ENCODE assay signal across 18 cellular contexts in the genomic region with DNA sequence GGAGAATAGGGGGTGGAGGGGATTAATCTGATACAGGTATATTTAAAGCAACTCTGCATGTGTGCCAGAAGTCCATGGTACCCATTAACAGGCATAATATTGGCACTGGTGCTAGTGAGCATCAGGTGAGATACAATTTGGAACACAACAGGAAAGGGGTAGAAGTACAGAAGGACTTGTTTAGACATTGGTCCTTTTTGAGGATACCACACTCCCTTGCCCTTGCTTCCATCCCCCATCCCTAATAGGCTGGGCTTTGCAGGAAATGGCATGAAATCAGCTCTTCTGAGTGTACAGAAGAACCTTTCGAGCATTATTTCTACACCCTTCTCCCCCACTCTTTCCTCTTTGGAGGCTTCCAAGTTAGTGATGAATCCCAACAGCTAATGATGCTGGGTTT. TPM values are rescaled to one million over a fixed set of nuclear protein-coding genes. Genes with fewer than 3 reads are reported as not detected.
DNase-seq lines count a peak whose midpoint lies in the region; ATAC-seq and TF ChIP-seq lines count a peak whose summit lies in the region.
"Had no signal": no experiment of that assay in that cellular context is flagged by ENCODE, and none has a peak within 500 bp of the region (broad histone marks: within the 10 kb centered on the region; RNA-seq: fewer than 3 reads in every experiment).

No MANE protein-coding gene starts in this region.

- H3K4me1 Mint-ChIP-seq in endothelial cell (ENCODE audit: unreplicated experiment) = peaks cover 24% of the 10 kb centered on the region

- no peaks in the 10 kb centered on the region for H3K27me3 ChIP-seq in KMS-11 (ENCODE audit: insufficient read depth, low read depth)
- H3K27me3 ChIP-seq: adrenal gland, neural progenitor cell, spleen had no signal

- peaks cover 53% of the 10 kb centered on the region for H3K36me3 Mint-ChIP-seq in endothelial cell (ENCODE audit: low read depth, unreplicated experiment)

- no peak overlapping the region for H2AFZ ChIP-seq in KMS-11 (ENCODE audit: low read depth)
- H2AFZ ChIP-seq: neural progenitor cell had no signal

- peaks cover 91% of the 10 kb centered on the region for H3K79me2 ChIP-seq in KMS-11 (ENCODE audit: insufficient read depth, low read depth)

- peak overlapping the region; percentile 27 for H3K4me3 Mint-ChIP-seq in endothelial cell (ENCODE audit: unreplicated experiment)
- H3K4me3 Mint-ChIP-seq: neural progenitor cell had no signal

- no peak overlapping the region for H3K27ac Mint-ChIP-seq in endothelial cell (ENCODE audit: unreplicated experiment)
- H3K27ac Mint-ChIP-seq: neural progenitor cell had no signal

- TF ChIP-seq CTCF in KMS-11 (conservative IDR thresholded peaks at IDR 0.05; ENCODE audit: low read depth, low read length) = no peak
- TF ChIP-seq CTCF in endothelial cell (IDR thresholded peaks at IDR 0.05; ENCODE audit: unreplicated experiment) = no peak

- peak overlapping the region; percentile 77 for H3K4me2 ChIP-seq in KMS-11
- H3K4me2 ChIP-seq: neural progenitor cell had no signal

- peaks cover 99% of the 10 kb centered on the region for H3K4me1 ChIP-seq in KMS-11 (ENCODE audit: low read depth, poor library complexity, severe bottlenecking)

- peak overlapping the region; percentile 59 for H3K27ac ChIP-seq in KMS-11

- no peak overlapping the region for H3K4me3 ChIP-seq in KMS-11 (IDR thresholded peaks at IDR 0.05; ENCODE audit: insufficient read depth, low read depth, low read length)
- H3K4me3 ChIP-seq: adrenal gland, neural progenitor cell, spleen had no signal

- H4K20me1 ChIP-seq in KMS-11 (ENCODE audit: insufficient read depth) = peaks cover 21% of the 10 kb centered on the region

- H3K27me3 Mint-ChIP-seq in endothelial cell (ENCODE audit: unreplicated experiment) = no peaks in the 10 kb centered on the region

- peaks cover 75% of the 10 kb centered on the region; the same call in 1 of the 2 replicates for H3K36me3 ChIP-seq in KMS-11 (ENCODE audit: insufficient read depth)

- TF ChIP-seq POLR2A in GM19193 (IDR thresholded peaks at IDR 0.05; ENCODE audit: extremely low read depth, insufficient read depth, insufficient read length) = peak; percentile 14

- no peak for DNase-seq in endothelial cell (ENCODE audit: low spot score)
- DNase-seq in nucleus accumbens (lab: John Stamatoyannopoulos, UW) = no peak
- DNase-seq: adrenal gland, EL, Karpas-422, left colon, midbrain, NCI-H1092, NCI-H2029 treated with DMSO at 0.1 percent for 48 hours, NCI-H446 treated with DMSO at 0.1 percent for 48 hours, spleen had no signal

- ATAC-seq in HG03354 (IDR thresholded peaks at IDR 0.05; ENCODE audit: poor library complexity, severe bottlenecking, unreplicated experiment) = no peak
- ATAC-seq: HCT116, left colon had no signal

- H3K9ac ChIP-seq in KMS-11 = no peak overlapping the region; the same call in 1 of the 2 replicates
- H3K9ac ChIP-seq: neural progenitor cell had no signal

- H3K9me3 Mint-ChIP-seq in endothelial cell (ENCODE audit: unreplicated experiment) = no peaks in the 10 kb centered on the region
- H3K9me3 Mint-ChIP-seq: neural progenitor cell had no signal

RNA-seq across cellular contexts. Expression of gene PCBP2, which starts 16.4 kb away (rescaled TPM):
- total RNA-seq in endothelial cell (ENCODE audit: unreplicated experiment) = 1,084 TPM

RNA-seq across cellular contexts. Expression of gene PRR13, which starts 26.8 kb away (rescaled TPM):
- total RNA-seq in endothelial cell (ENCODE audit: unreplicated experiment) = 131 TPM

RNA-seq across cellular contexts. Expression of gene MAP3K12, which starts 31.0 kb away (rescaled TPM):
- 20.9 TPM for total RNA-seq in endothelial cell (ENCODE audit: unreplicated experiment)

RNA-seq across cellular contexts. Expression of gene TARBP2, which starts 32.8 kb away (rescaled TPM):
- 45.3 TPM for total RNA-seq in endothelial cell (ENCODE audit: unreplicated experiment)

RNA-seq across cellular contexts. Expression of gene NPFF, which starts 39.0 kb away (rescaled TPM):
- total RNA-seq in endothelial cell (ENCODE audit: unreplicated experiment) = not detected
- total RNA-seq: adrenal gland, dermis microvascular lymphatic vessel endothelial cell, left colon, pulmonary artery endothelial cell, spleen had no signal
